In genomic region chr7:44694326-44694725, GRCh38 we compare ENCODE assay signal across 33 cellular contexts. TPM values are rescaled to one million over a fixed set of nuclear protein-coding genes. Genes with fewer than 3 reads are reported as not detected.
A peak's percentile ranks its signal among the peaks of the same experiment; 100 is the strongest.
DNase-seq lines count a peak whose midpoint lies in the region; ATAC-seq, FAIRE-seq and TF ChIP-seq lines count a peak whose summit lies in the region.
"Had no signal": no experiment of that assay in that cellular context is flagged by ENCODE, and none has a peak within 500 bp of the region (broad histone marks: within the 10 kb centered on the region; RNA-seq: fewer than 3 reads in every experiment).

No MANE protein-coding gene starts in this region.

- TF ChIP-seq RAD21 in H1 (IDR thresholded peaks at IDR 0.05 in 1 of 2, conservative IDR thresholded peaks at IDR 0.05 in 1 of 2; ENCODE audit: low read depth in 2 of 2, low read length in 2 of 2): no peak
- no peak for TF ChIP-seq RAD21 in HepG2 (CRISPR knock-in tag; IDR thresholded peaks at IDR 0.05)

- POLR2A ChIA-PET in activated CD4-positive, alpha-beta memory T cell treated with anti-CD3 and anti-CD28 coated beads for 36 hours (lab: Charles Lee): interaction anchor here (0.9 kb wide), 1 partner anchor 55 kb away, joined by 3 read pairs; no protein-coding TSS in a partner anchor
- POLR2A ChIA-PET in activated CD4-positive, alpha-beta memory T cell treated with anti-CD3 and anti-CD28 coated beads, Interleukin-2, amount 10 ng/mL, durations not matched to agents 7 days and 5 days (lab: Charles Lee): interaction anchor here (1.1 kb wide), 1 partner anchor 112 kb away, joined by 3 read pairs; the partner anchor contains the start of gene TMED4
- POLR2A ChIA-PET in H1 (lab: Charles Lee; ENCODE audit: partially characterized antibody) (interaction anchor here (0.6 to 1.7 kb wide), 4 partner anchors 16 to 49 kb away, joined by 3 to 4 read pairs (median 3); no protein-coding TSS in a partner anchor), HepG2 (lab: Yijun Ruan, JAX) (no interaction called here)

- ATAC-seq in GM19463 (IDR thresholded peaks at IDR 0.05; ENCODE audit: unreplicated experiment) (no peak), HepG2 (no peak)
- ATAC-seq: activated naive CD8-positive, alpha-beta T cell treated with anti-CD3 and anti-CD28 coated beads, Interleukin-2, amount 50 U/mL, for 24 hours had no signal

- no peak overlapping the region for H3K23ac ChIP-seq in H1 (ENCODE audit: insufficient read length)

- TF ChIP-seq POLR2A in H1 (IDR thresholded peaks at IDR 0.05; ENCODE audit: control extremely low read depth in 1 of 2, low read depth in 2 of 2, low read length in 2 of 2): no peak
- no peak for TF ChIP-seq POLR2A in HepG2 (IDR thresholded peaks at IDR 0.05; ENCODE audit: insufficient read depth in 1 of 2, low read depth in 2 of 2, low read length in 2 of 2)

- no peak overlapping the region for H2BK120ac ChIP-seq in H1 (replicated peaks; ENCODE audit: low read depth, low read length)

- peaks cover under 1% of the 10 kb centered on the region for H3K9me3 Mint-ChIP-seq in activated CD4-positive, alpha-beta memory T cell treated with anti-CD3 and anti-CD28 coated beads for 36 hours
- no peaks in the 10 kb centered on the region for H3K9me3 Mint-ChIP-seq in activated CD4-positive, alpha-beta memory T cell treated with anti-CD3 and anti-CD28 coated beads, Interleukin-2, amount 10 ng/mL, durations not matched to agents 7 days and 5 days
- no peaks in the 10 kb centered on the region for H3K9me3 Mint-ChIP-seq in HFFc6
- H3K9me3 Mint-ChIP-seq: activated naive CD8-positive, alpha-beta T cell treated with anti-CD3 and anti-CD28 coated beads, Interleukin-2, amount 50 U/mL, for 24 hours; CD4-positive, alpha-beta memory T cell; memory B cell; neural crest cell had no signal

- no TSS peak for BruUV-seq in HepG2 (replicated peaks; lab: Mats Ljungman, UMichigan)

- H4K20me1 ChIP-seq in H1 (replicated peaks in 1 of 2; ENCODE audit: control insufficient read depth in 1 of 2, insufficient read depth in 2 of 2, low read length in 2 of 2): peaks cover 0 to 6% of the 10 kb centered on the region in 2 experiments
- no peaks in the 10 kb centered on the region for H4K20me1 ChIP-seq in HepG2 (ENCODE audit: insufficient read depth, low read length)

- no peak overlapping the region for H3K56ac ChIP-seq in H1 (replicated peaks; ENCODE audit: insufficient read length, low read depth, low read length)

- CTCF ChIA-PET in activated CD4-positive, alpha-beta memory T cell treated with anti-CD3 and anti-CD28 coated beads for 36 hours (lab: Charles Lee): no interaction called here
- CTCF ChIA-PET in activated CD4-positive, alpha-beta memory T cell treated with anti-CD3 and anti-CD28 coated beads, Interleukin-2, amount 10 ng/mL, durations not matched to agents 7 days and 5 days (lab: Charles Lee): interaction anchor here (1.0 kb wide), 1 partner anchor 9 kb away, joined by 3 read pairs; no protein-coding TSS in a partner anchor
- CTCF ChIA-PET in H1 (lab: Charles Lee; ENCODE audit: partially characterized antibody): interaction anchor here (0.7 kb wide), 1 partner anchor 494 kb away, joined by 3 read pairs; no protein-coding TSS in a partner anchor
- CTCF ChIA-PET in HepG2 (lab: Yijun Ruan, JAX; ENCODE audit: low intra/inter-chr PET ratio, low total read pairs): no interaction called here

- peaks cover 48% of the 10 kb centered on the region for H3K36me3 Mint-ChIP-seq in activated CD4-positive, alpha-beta memory T cell treated with anti-CD3 and anti-CD28 coated beads for 36 hours
- H3K36me3 Mint-ChIP-seq in activated CD4-positive, alpha-beta memory T cell treated with anti-CD3 and anti-CD28 coated beads, Interleukin-2, amount 10 ng/mL, durations not matched to agents 7 days and 5 days (ENCODE audit: low read depth): peaks cover 73% of the 10 kb centered on the region
- H3K36me3 Mint-ChIP-seq in HFFc6 (ENCODE audit: low read depth): peaks cover 30% of the 10 kb centered on the region

- H2AK5ac ChIP-seq in H1 (ENCODE audit: low read depth, low read length): no peak overlapping the region

- H3K36me3 ChIP-seq in H1 (ENCODE audit: control insufficient read depth in 2 of 4, insufficient read depth in 4 of 4, low read length in 3 of 4): peaks cover 13 to 39% (median 25%) of the 10 kb centered on the region in 4 experiments
- H3K36me3 ChIP-seq in HepG2 (replicated peaks in 1 of 2; ENCODE audit: control insufficient read depth in 1 of 2, insufficient read depth in 2 of 2, low read length in 2 of 2): peaks cover 22 to 38% of the 10 kb centered on the region in 2 experiments; a peak in 4 of 5 replicates

- H3K4me1 ChIP-seq in H1 (replicated peaks in 1 of 4; ENCODE audit: control insufficient read depth in 3 of 4, insufficient read depth in 4 of 4, low read length in 3 of 4) (no peaks in the 10 kb centered on the region), HepG2 (ENCODE audit: insufficient read depth, low read length) (no peaks in the 10 kb centered on the region)
- H3K4me1 ChIP-seq: right lobe of liver, tibial artery had no signal

- H3K27ac Mint-ChIP-seq in activated CD4-positive, alpha-beta memory T cell treated with anti-CD3 and anti-CD28 coated beads for 36 hours: peak overlapping the region; percentile 10
- H3K27ac Mint-ChIP-seq in activated CD4-positive, alpha-beta memory T cell treated with anti-CD3 and anti-CD28 coated beads, Interleukin-2, amount 10 ng/mL, durations not matched to agents 7 days and 5 days: no peak overlapping the region
- peak overlapping the region; percentile 93 for H3K27ac Mint-ChIP-seq in HFFc6
- H3K27ac Mint-ChIP-seq: activated naive CD8-positive, alpha-beta T cell treated with anti-CD3 and anti-CD28 coated beads, Interleukin-2, amount 50 U/mL, for 24 hours; B cell; endodermal cell; memory B cell had no signal

- H2AFZ ChIP-seq in H1 (ENCODE audit: low read length) (no peak overlapping the region), HepG2 (ENCODE audit: low read length) (no peak overlapping the region)

- H2BK5ac ChIP-seq in H1 (ENCODE audit: low read depth, low read length): peak overlapping the region; percentile 5; the same call in 1 of the 2 replicates

- in situ Hi-C loops in HepG2 (cut with HindIII; ENCODE audit: extremely low pct_ligation_motif_present, low pct_unique_long_range_greater_than_20kb): no loop called here

- H4K91ac ChIP-seq in H1 (replicated peaks; ENCODE audit: insufficient read length, low read length): no peak overlapping the region

- TF ChIP-seq CTCF in HFFc6 (IDR thresholded peaks at IDR 0.05) (no peak), H1 (IDR thresholded peaks at IDR 0.05; ENCODE audit: control extremely low read depth in 1 of 3, insufficient read depth in 1 of 3, low read depth in 1 of 3, low read length in 3 of 3) (no peak), HepG2 (CRISPR knock-in tag; IDR thresholded peaks at IDR 0.05) (no peak)

- H3K79me2 ChIP-seq in H1 (ENCODE audit: control insufficient read depth in 1 of 2, insufficient read depth in 2 of 2, low read length in 2 of 2) (no peaks in the 10 kb centered on the region), HepG2 (ENCODE audit: insufficient read depth, low read length) (no peaks in the 10 kb centered on the region)

- H3K79me1 ChIP-seq in H1 (ENCODE audit: low read depth, low read length): no peaks in the 10 kb centered on the region

- DNase-seq in activated CD4-positive, alpha-beta memory T cell treated with anti-CD3 and anti-CD28 coated beads for 36 hours: no peak
- no peak for DNase-seq in activated CD4-positive, alpha-beta memory T cell treated with anti-CD3 and anti-CD28 coated beads, Interleukin-2, amount 10 ng/mL, durations not matched to agents 7 days and 5 days
- DNase-seq in HFFc6 (no peak), H1 (ENCODE audit: low read depth in 1 of 2, low spot score in 2 of 2) (no peak), posterior vena cava (ENCODE audit: low spot score) (peak; percentile 51), NCI-H2081 (lab: John Stamatoyannopoulos, UW) (no peak), HepG2 (ENCODE audit: low spot score) (no peak)
- DNase-seq: activated CD4-positive, alpha-beta T cell treated with anti-CD3 and anti-CD28 coated beads for 48 hours; activated gamma-delta T cell treated with Interleukin-2 at 50 U/mL for 16 hours; activated naive CD8-positive, alpha-beta T cell treated with anti-CD3 and anti-CD28 coated beads, Interleukin-2, amount 50 U/mL, for 24 hours; activated T-cell treated with anti-CD3 and anti-CD28 coated beads, Interleukin-2, amount 50 U/mL, for 1 hour; CD4-positive, alpha-beta memory T cell; dermis blood vessel endothelial cell; endodermal cell; hypothalamus; left cardiac atrium; NCI-H1436; NCI-H2081 treated with DMSO at 0.1 percent for 48 hours; NCI-H345; NCI-H69; right lobe of liver; SHP77 treated with DMSO at 0.1 percent for 48 hours; stimulated activated CD4-positive, alpha-beta T cell treated with anti-CD3 and anti-CD28 coated beads, Interleukin-4, amount 100 ng/mL, for 1 hour; tibial artery; WERI-Rb-1 had no signal

- H3K9ac ChIP-seq in H1 (replicated peaks in 1 of 4; ENCODE audit: extremely low read depth in 1 of 4, low read depth in 3 of 4, low read length in 3 of 4) (no peak overlapping the region), HepG2 (ENCODE audit: insufficient read depth, low read depth, low read length) (no peak overlapping the region)

- TF ChIP-seq EP300 in H1 (IDR thresholded peaks at IDR 0.05; ENCODE audit: borderline replicate concordance in 1 of 2, low read depth in 2 of 2, low read length in 2 of 2): no peak
- TF ChIP-seq EP300 in HepG2 (IDR thresholded peaks at IDR 0.05; ENCODE audit: low read depth in 2 of 2, low read length in 2 of 2): no peak
- no peak for TF ChIP-seq EP300 in HepG2 (CRISPR knock-in tag; IDR thresholded peaks at IDR 0.05; ENCODE audit: borderline replicate concordance)

- H4K5ac ChIP-seq in H1 (ENCODE audit: insufficient read length, low read depth, low read length): no peak overlapping the region

- FAIRE-seq in H1 (lab: Jason Lieb, UNC) (no peak), HepG2 (lab: Jason Lieb, UNC) (no peak)
- FAIRE-seq: A204.1, D721Med, frontal cortex had no signal

- no peak overlapping the region for H3K18ac ChIP-seq in H1 (ENCODE audit: extremely low read depth, low read length)

- no peak overlapping the region for H2BK20ac ChIP-seq in H1 (ENCODE audit: low read length)

- no peak overlapping the region for H2BK12ac ChIP-seq in H1 (ENCODE audit: low read depth, low read length)

- H3K4me1 Mint-ChIP-seq in activated CD4-positive, alpha-beta memory T cell treated with anti-CD3 and anti-CD28 coated beads for 36 hours (ENCODE audit: low read depth): peaks cover 4% of the 10 kb centered on the region
- H3K4me1 Mint-ChIP-seq in activated CD4-positive, alpha-beta memory T cell treated with anti-CD3 and anti-CD28 coated beads, Interleukin-2, amount 10 ng/mL, durations not matched to agents 7 days and 5 days: peaks cover 8% of the 10 kb centered on the region
- peaks cover 14% of the 10 kb centered on the region for H3K4me1 Mint-ChIP-seq in HFFc6 (ENCODE audit: low read depth)
- H3K4me1 Mint-ChIP-seq: B cell, endodermal cell, neural crest cell had no signal

- no peak overlapping the region for H3K4me3 Mint-ChIP-seq in activated CD4-positive, alpha-beta memory T cell treated with anti-CD3 and anti-CD28 coated beads for 36 hours
- H3K4me3 Mint-ChIP-seq in activated CD4-positive, alpha-beta memory T cell treated with anti-CD3 and anti-CD28 coated beads, Interleukin-2, amount 10 ng/mL, durations not matched to agents 7 days and 5 days: no peak overlapping the region
- no peak overlapping the region; the same call in 1 of the 2 replicates for H3K4me3 Mint-ChIP-seq in HFFc6
- H3K4me3 Mint-ChIP-seq: activated naive CD8-positive, alpha-beta T cell treated with anti-CD3 and anti-CD28 coated beads, Interleukin-2, amount 50 U/mL, for 24 hours; B cell; CD4-positive, alpha-beta memory T cell; endodermal cell; memory B cell; neural crest cell had no signal

- H3K14ac ChIP-seq in H1 (ENCODE audit: insufficient read length): no peak overlapping the region

- no peak overlapping the region; the same call in 1 of the 2 replicates for H4K8ac ChIP-seq in H1 (ENCODE audit: extremely low read depth, insufficient read depth, low read length)

- no peaks in the 10 kb centered on the region for H3K27me3 Mint-ChIP-seq in activated CD4-positive, alpha-beta memory T cell treated with anti-CD3 and anti-CD28 coated beads for 36 hours
- no peaks in the 10 kb centered on the region for H3K27me3 Mint-ChIP-seq in activated CD4-positive, alpha-beta memory T cell treated with anti-CD3 and anti-CD28 coated beads, Interleukin-2, amount 10 ng/mL, durations not matched to agents 7 days and 5 days
- no peaks in the 10 kb centered on the region for H3K27me3 Mint-ChIP-seq in HFFc6 (ENCODE audit: insufficient read depth)
- H3K27me3 Mint-ChIP-seq: activated naive CD8-positive, alpha-beta T cell treated with anti-CD3 and anti-CD28 coated beads, Interleukin-2, amount 50 U/mL, for 24 hours; B cell; CD4-positive, alpha-beta memory T cell; memory B cell had no signal

- no peak overlapping the region for H2BK15ac ChIP-seq in H1 (ENCODE audit: low read length)

- no peak overlapping the region for H3K4me3 ChIP-seq in H1 (ENCODE audit: extremely low read depth in 1 of 4, insufficient read depth in 2 of 4, low read depth in 3 of 4, low read length in 4 of 4)
- no peak overlapping the region for H3K4me3 ChIP-seq in HepG2 (replicated peaks in 1 of 3; ENCODE audit: insufficient read depth in 1 of 3, low read depth in 2 of 3, low read length in 3 of 3)
- H3K4me3 ChIP-seq: right lobe of liver, tibial artery had no signal

- intact Hi-C loops in activated CD4-positive, alpha-beta memory T cell treated with anti-CD3 and anti-CD28 coated beads for 36 hours (cut with micrococcal nuclease): no loop called here
- intact Hi-C loops in posterior vena cava (cut with DNase I): no loop called here
- intact Hi-C loops in HepG2 (cut with micrococcal nuclease; ENCODE audit: unreplicated experiment): no loop called here

- no peaks in the 10 kb centered on the region for H3K23me2 ChIP-seq in H1 (ENCODE audit: low read depth, low read length)

- H3K27me3 ChIP-seq in H1 (replicated peaks in 1 of 4; ENCODE audit: control insufficient read depth in 3 of 4, extremely low read depth in 1 of 4, insufficient read depth in 3 of 4, low read length in 3 of 4) (no peaks in the 10 kb centered on the region), HepG2 (ENCODE audit: control insufficient read depth in 1 of 2, insufficient read depth in 2 of 2, low read length in 2 of 2) (no peaks in the 10 kb centered on the region)
- H3K27me3 ChIP-seq: right lobe of liver, tibial artery had no signal

- H3K4me2 ChIP-seq in H1 (ENCODE audit: insufficient read depth in 1 of 2, low read depth in 2 of 2, low read length in 2 of 2): no peak overlapping the region
- H3K4me2 ChIP-seq in HepG2 (ENCODE audit: low read depth, low read length): no peak overlapping the region

- H3K27ac ChIP-seq in H1 (ENCODE audit: low read depth, low read length): no peak overlapping the region
- no peak overlapping the region for H3K27ac ChIP-seq in HepG2 (ENCODE audit: extremely low read length, insufficient read depth, low read length)
- H3K27ac ChIP-seq: HL-60, right lobe of liver, tibial artery, WERI-Rb-1 had no signal

- H3K9me3 ChIP-seq in H1 (ENCODE audit: insufficient read depth in 2 of 2, low read depth in 1 of 2, low read length in 1 of 2) (no peaks in the 10 kb centered on the region), HepG2 (ENCODE audit: low read length) (no peaks in the 10 kb centered on the region)
- H3K9me3 ChIP-seq: right lobe of liver, tibial artery had no signal

- WGBS in H1 (ENCODE audit: extremely low coverage in 1 of 2, insufficient coverage in 1 of 2, insufficient read length in 1 of 2, insufficient replicate concordance in 2 of 2, low coverage in 1 of 2, low lambda C conversion rate in 2 of 2, missing lambda C conversion rate in 1 of 2), 2 experiments: 96% methylated on average over 14 of the region's 14 CpGs; no CpG with 5 or more reads in 1 of the 2 experiments
- 98% methylated on average over 6 of the region's 14 CpGs for WGBS in HepG2 (ENCODE audit: low lambda C conversion rate)

- H3K4ac ChIP-seq in H1 (replicated peaks; ENCODE audit: insufficient read length, low read depth, low read length): no peak overlapping the region

RNA-seq across cellular contexts. Expression of gene ZMIZ2, which starts 54.3 kb away (rescaled TPM):
- total RNA-seq in activated CD4-positive, alpha-beta memory T cell treated with anti-CD3 and anti-CD28 coated beads for 36 hours: 10 to 100 TPM; 84.7 to 92.3 TPM
- total RNA-seq in activated CD4-positive, alpha-beta memory T cell treated with anti-CD3 and anti-CD28 coated beads, Interleukin-2, amount 10 ng/mL, durations not matched to agents 7 days and 5 days: 10 to 100 TPM; 85.2 to 91.4 TPM
- 10 to 100 TPM; 33.2 to 42.4 (median 36.6) TPM for total RNA-seq in HFFc6 (2021; fragmentation: NEBNext Ultra II Directional; extraction: Animal tissue kit (Norgen Biotek cat#: 25700))
- total RNA-seq in H1 (2021; fragmentation: NEBNext Ultra II Directional; extraction: Animal tissue kit (Norgen Biotek cat#: 25700)): 66.4 and 72.2 TPM in 2 replicates
- polyA plus RNA-seq in H1 (2011; rRNA removed): 24.4 and 41.4 TPM in 2 replicates
- polyA plus RNA-seq in H1 (2011; cell fraction: cytosol; rRNA removed): 18.6 TPM
- 219 TPM for polyA plus RNA-seq in H1 (2011; cell fraction: nucleus; rRNA removed)
- 62.1 to 76.2 TPM (median 70.8 TPM) in 4 replicates for polyA plus RNA-seq in H1 (2012, experiment 1 of 2)
- 43.3 TPM for polyA plus RNA-seq in H1 (2012, experiment 2 of 2)
- polyA plus RNA-seq in H1 (2013, experiment 1 of 2): 46.2 TPM
- polyA plus RNA-seq in H1 (2013, experiment 2 of 2): 40.9 TPM
- polyA minus RNA-seq in H1 (2011; rRNA and poly(A)+ RNA removed): 23.8 and 29.9 TPM in 2 replicates
- 23.3 TPM for polyA minus RNA-seq in H1 (2011; cell fraction: cytosol; rRNA and poly(A)+ RNA removed)
- polyA minus RNA-seq in H1 (2011; cell fraction: nucleus; rRNA and poly(A)+ RNA removed): 65.8 TPM
- 10 to 100 TPM; 52.2 to 67.1 TPM for total RNA-seq in posterior vena cava
- 4.1 and 4.9 TPM in 2 replicates for total RNA-seq in HepG2 (2016; rRNA removed; fragmentation: Illumina TruSeq; extraction: Trizol)
- total RNA-seq in HepG2 (2016; cell fraction: cytosol; rRNA removed; fragmentation: Illumina TruSeq; extraction: Trizol; ENCODE audit: low read depth): 5.1 and 5.7 TPM in 2 replicates
- total RNA-seq in HepG2 (2016; cell fraction: insoluble cytoplasmic fraction; rRNA removed; fragmentation: Illumina TruSeq; extraction: Trizol): 3.1 and 6.7 TPM in 2 replicates
- total RNA-seq in HepG2 (2016; cell fraction: membrane; rRNA removed; fragmentation: Illumina TruSeq; extraction: Trizol): 5.7 and 7.3 TPM in 2 replicates
- total RNA-seq in HepG2 (2016; cell fraction: nucleus; rRNA removed; fragmentation: Illumina TruSeq; extraction: Trizol): 10.0 and 10.4 TPM in 2 replicates
- polyA plus RNA-seq in HepG2 (2011; rRNA removed): 7.9 and 9.7 TPM in 2 replicates
- polyA plus RNA-seq in HepG2 (2011; cell fraction: cytosol; rRNA removed): 1.1 and 1.8 TPM in 2 replicates
- 68.3 and 74.7 TPM in 2 replicates for polyA plus RNA-seq in HepG2 (2011; cell fraction: nucleus; rRNA removed)
- polyA plus RNA-seq in HepG2 (2012): 12.0 and 15.7 TPM in 2 replicates
- polyA plus RNA-seq in HepG2 (2016; cell fraction: cytosol; fragmentation: Illumina TruSeq; extraction: Trizol; ENCODE audit: low read depth): 2.6 and 3.0 TPM in 2 replicates
- polyA plus RNA-seq in HepG2 (2016; cell fraction: insoluble cytoplasmic fraction; fragmentation: Illumina TruSeq; extraction: Trizol; ENCODE audit: low read depth): 6.4 and 10.1 TPM in 2 replicates
- polyA plus RNA-seq in HepG2 (2016; cell fraction: membrane; fragmentation: Illumina TruSeq; extraction: Trizol; ENCODE audit: low read depth): 8.9 and 10.4 TPM in 2 replicates
- polyA plus RNA-seq in HepG2 (2016; cell fraction: nucleus; fragmentation: Illumina TruSeq; extraction: Trizol; ENCODE audit: insufficient read depth, low read depth): 47.2 and 57.0 TPM in 2 replicates
- 17.5 and 23.0 TPM in 2 replicates for polyA minus RNA-seq in HepG2 (2011; rRNA and poly(A)+ RNA removed; ENCODE audit: low replicate concordance)
- 2.9 and 4.7 TPM in 2 replicates for polyA minus RNA-seq in HepG2 (2011; cell fraction: cytosol; rRNA and poly(A)+ RNA removed)
- polyA minus RNA-seq in HepG2 (2011; cell fraction: nucleus; rRNA and poly(A)+ RNA removed): 34.2 and 43.8 TPM in 2 replicates

Comparison
In these comparisons a context has a peak if more than half of its experiments do, and no peak if none do; other contexts are left out.
1. CTCF ChIA-PET loops: an anchor here in activated CD4-positive, alpha-beta memory T cell treated with anti-CD3 and anti-CD28 coated beads, Interleukin-2, amount 10 ng/mL, durations not matched to agents 7 days and 5 days (1.0 kb wide) and H1 (0.7 kb wide); none called in activated CD4-positive, alpha-beta memory T cell treated with anti-CD3 and anti-CD28 coated beads for 36 hours and HepG2.